ENCODE assay signal across 1 cellular context in genomic region chr15:67839929-67840746, GRCh38.
TF ChIP-seq lines count a peak whose summit lies in the region.

RNU6-1 (minus strand) TSS chr15:67840045.

TF ChIP-seq in K562, 482 proteins besides CTCF, POLR2A, EP300 and RAD21 (continued from another document and continues in another):
- TF ChIP-seq ZNF639 (CRISPR knock-in tag; conservative IDR thresholded peaks at IDR 0.05 in 1 of 2, IDR thresholded peaks at IDR 0.05 in 1 of 2), result peak in 1 of 2 experiments; percentile 71; a peak in 2 of 4 replicates
- no peak for TF ChIP-seq ZNF655 (CRISPR knock-in tag; IDR thresholded peaks at IDR 0.05)
- TF ChIP-seq ZBTB7A (IDR thresholded peaks at IDR 0.05; ENCODE audit: borderline replicate concordance, control insufficient read depth, low read depth, low read length), result peak; percentile 22; the same call in 1 of the 2 replicates
- TF ChIP-seq ZFP30 (CRISPR knock-in tag; IDR thresholded peaks at IDR 0.05; ENCODE audit: borderline replicate concordance), result no peak
- no peak for TF ChIP-seq NR2C1 (IDR thresholded peaks at IDR 0.05)
- TF ChIP-seq NR2C1 (tag; IDR thresholded peaks at IDR 0.05), result peak; percentile 50; the same call in 1 of the 2 replicates
- no peak for TF ChIP-seq PHF21A (IDR thresholded peaks at IDR 0.05; ENCODE audit: borderline replicate concordance, low read depth)
- no peak for TF ChIP-seq BRF1 (IDR thresholded peaks at IDR 0.05; ENCODE audit: borderline replicate concordance, extremely low read depth, insufficient read length)
- peak; percentile 44 for TF ChIP-seq E2F1 (CRISPR knock-in tag; IDR thresholded peaks at IDR 0.05)
- no peak for TF ChIP-seq RNF2 (IDR thresholded peaks at IDR 0.05)
- peak; percentile 46; the same call in 1 of the 2 replicates for TF ChIP-seq NR2C2 (CRISPR knock-in tag; IDR thresholded peaks at IDR 0.05)
- peak; percentile 81 for TF ChIP-seq NR2C2 (tag; IDR thresholded peaks at IDR 0.05)
- no peak for TF ChIP-seq ZBED1 (IDR thresholded peaks at IDR 0.05)
- TF ChIP-seq SREBF1 (IDR thresholded peaks at IDR 0.05; ENCODE audit: borderline replicate concordance, low read depth, low read length), result no peak
- no peak for TF ChIP-seq GTF3C2 (IDR thresholded peaks at IDR 0.05; ENCODE audit: borderline replicate concordance, extremely low read depth, insufficient read length)
- peak; percentile 89 for TF ChIP-seq MTA1 (IDR thresholded peaks at IDR 0.05; ENCODE audit: borderline replicate concordance)
- TF ChIP-seq POLR3A (IDR thresholded peaks at IDR 0.05; ENCODE audit: borderline replicate concordance, extremely low read depth, insufficient read depth, insufficient read length), result peak; percentile 92
- TF ChIP-seq ZNF699 (CRISPR knock-in tag; IDR thresholded peaks at IDR 0.05; ENCODE audit: insufficient replicate concordance), result no peak
- TF ChIP-seq MECOM (CRISPR knock-in tag; IDR thresholded peaks at IDR 0.05), result no peak
- peak; percentile 84 for TF ChIP-seq POLR2AphosphoS5 (IDR thresholded peaks at IDR 0.05; ENCODE audit: control insufficient read depth, insufficient read depth, low read depth, low read length)
- TF ChIP-seq SMAD4 (CRISPR knock-in tag; conservative IDR thresholded peaks at IDR 0.05), result 0 out of 2 replicates have a peak, but pooled peaks have one; percentile 40
- no peak for TF ChIP-seq PBX2 (CRISPR knock-in tag; IDR thresholded peaks at IDR 0.05; ENCODE audit: low read depth)
- TF ChIP-seq PBX2 (tag; conservative IDR thresholded peaks at IDR 0.05; ENCODE audit: low read depth), result no peak
- TF ChIP-seq POU5F1 (IDR thresholded peaks at IDR 0.05; ENCODE audit: borderline replicate concordance, low read depth, low read length, partially characterized antibody), result no peak
- peak; percentile 45; the same call in 1 of the 2 replicates for TF ChIP-seq ZNF589 (CRISPR knock-in tag; IDR thresholded peaks at IDR 0.05; ENCODE audit: low read depth)
- peak; percentile 47; the same call in 1 of the 2 replicates for TF ChIP-seq THAP12 (CRISPR knock-in tag; IDR thresholded peaks at IDR 0.05)
- no peak for TF ChIP-seq ILK (tag; IDR thresholded peaks at IDR 0.05; ENCODE audit: borderline replicate concordance, low read depth)
- TF ChIP-seq CBX2 (IDR thresholded peaks at IDR 0.05; ENCODE audit: insufficient read depth, low read length, poor library complexity, severe bottlenecking), result no peak
- TF ChIP-seq MEF2A (IDR thresholded peaks at IDR 0.05; ENCODE audit: control insufficient read depth, low read depth, low read length), result 0 out of 2 replicates have a peak, but pooled peaks have one; percentile 22
- no peak for TF ChIP-seq ZNF174 (CRISPR knock-in tag; IDR thresholded peaks at IDR 0.05)
- TF ChIP-seq KAT7 (CRISPR knock-in tag; IDR thresholded peaks at IDR 0.05; ENCODE audit: borderline replicate concordance), result peak; percentile 87; the same call in 1 of the 2 replicates
- TF ChIP-seq SMARCA4 (IDR thresholded peaks at IDR 0.05), result no peak
- no peak for TF ChIP-seq CBX8 (IDR thresholded peaks at IDR 0.05; ENCODE audit: borderline replicate concordance, extremely low read depth, low read depth, low read length, poor library complexity, severe bottlenecking)
- no peak for TF ChIP-seq ZNF23 (CRISPR knock-in tag; IDR thresholded peaks at IDR 0.05)
- no peak for TF ChIP-seq NCOA1 (IDR thresholded peaks at IDR 0.05; ENCODE audit: low read depth)
- no peak for TF ChIP-seq PURB (CRISPR knock-in tag; IDR thresholded peaks at IDR 0.05; ENCODE audit: low read depth)
- TF ChIP-seq NCOA2 (IDR thresholded peaks at IDR 0.05; ENCODE audit: partially characterized antibody in 2 of 2), result no peak
- no peak for TF ChIP-seq ZBTB17 (CRISPR knock-in tag; IDR thresholded peaks at IDR 0.05)
- TF ChIP-seq NFE2 (IDR thresholded peaks at IDR 0.05; ENCODE audit: low read depth), result peak; percentile 78
- TF ChIP-seq CEBPZ (IDR thresholded peaks at IDR 0.05; ENCODE audit: borderline replicate concordance, low read depth, low read length), result no peak
- TF ChIP-seq ZNF175 (CRISPR knock-in tag; IDR thresholded peaks at IDR 0.05; ENCODE audit: low read depth), result no peak
- no peak for TF ChIP-seq ELK3 (CRISPR knock-in tag; IDR thresholded peaks at IDR 0.05)
- TF ChIP-seq L3MBTL2 (IDR thresholded peaks at IDR 0.05), result peak; percentile 74
- no peak for TF ChIP-seq HEY1 (CRISPR knock-in tag; IDR thresholded peaks at IDR 0.05; ENCODE audit: borderline replicate concordance)
- TF ChIP-seq PHB2 (IDR thresholded peaks at IDR 0.05; ENCODE audit: low read depth), result no peak
- no peak; the same call in 1 of the 2 replicates for TF ChIP-seq JUND (IDR thresholded peaks at IDR 0.05; ENCODE audit: borderline replicate concordance, low read depth, low read length)
- TF ChIP-seq JUND (tag; IDR thresholded peaks at IDR 0.05; ENCODE audit: borderline replicate concordance, low read depth, low read length), result no peak; the same call in 2 of the 3 replicates
- no peak; the same call in 1 of the 2 replicates for TF ChIP-seq FOSL1 (tag; conservative IDR thresholded peaks at IDR 0.05)
- peak; percentile 84 for TF ChIP-seq MAFG (tag; conservative IDR thresholded peaks at IDR 0.05)
- TF ChIP-seq MAFF (IDR thresholded peaks at IDR 0.05; ENCODE audit: low read length), result peak; percentile 40; the same call in 1 of the 2 replicates
- no peak for TF ChIP-seq CCNT2 (IDR thresholded peaks at IDR 0.05; ENCODE audit: borderline replicate concordance, extremely low read depth, insufficient read length, low read depth, low read length)
- TF ChIP-seq ZNF695 (CRISPR knock-in tag; IDR thresholded peaks at IDR 0.05), result no peak
- TF ChIP-seq SRF (CRISPR knock-in tag; IDR thresholded peaks at IDR 0.05), result peak in 1 of 2 experiments; percentile 36; a peak in 1 of 4 replicates
- peak; percentile 90 to 92 for TF ChIP-seq NRF1 (conservative IDR thresholded peaks at IDR 0.05 in 1 of 2, IDR thresholded peaks at IDR 0.05 in 1 of 2)
- TF ChIP-seq RUNX1 (IDR thresholded peaks at IDR 0.05; ENCODE audit: low read depth), result no peak
